24 cellular contexts compared by ENCODE assay signal in genomic region chr20:9918360-9918759, GRCh38.
A peak's percentile ranks its signal among the peaks of the same experiment; 100 is the strongest.
DNase-seq lines count a peak whose midpoint lies in the region; ATAC-seq, FAIRE-seq and TF ChIP-seq lines count a peak whose summit lies in the region.
"Had no signal": no experiment of that assay in that cellular context is flagged by ENCODE, and none has a peak within 500 bp of the region (broad histone marks: within the 10 kb centered on the region; RNA-seq: fewer than 3 reads in every experiment).

No MANE protein-coding gene starts in this region.

- peak; percentile 26 for FAIRE-seq in HepG2 (lab: Jason Lieb, UNC)
- no peak for FAIRE-seq in GM12891 (lab: Jason Lieb, UNC)
- FAIRE-seq: H54 had no signal

- H3K4me3 ChIP-seq in HepG2 (replicated peaks in 1 of 3; ENCODE audit: insufficient read depth in 1 of 3, low read depth in 2 of 3, low read length in 3 of 3) (no peak overlapping the region), right lobe of liver (no peak overlapping the region)
- H3K4me3 ChIP-seq: BLaER1, Peyer's patch, SJSA1 had no signal

- H3K79me2 ChIP-seq in HepG2 (ENCODE audit: insufficient read depth, low read length), result no peaks in the 10 kb centered on the region

- ATAC-seq in HepG2 (no peak), right lobe of liver (no peak), HG02870 (IDR thresholded peaks at IDR 0.05; ENCODE audit: unreplicated experiment) (peak; percentile 47), HG03280 (IDR thresholded peaks at IDR 0.05; ENCODE audit: unreplicated experiment) (no peak), Right ventricle myocardium inferior (no peak)

- CTCF ChIA-PET in HepG2 (lab: Yijun Ruan, JAX; ENCODE audit: low intra/inter-chr PET ratio, low total read pairs), result no interaction called here

- no peak overlapping the region for H3K27ac ChIP-seq in HepG2 (ENCODE audit: extremely low read length, insufficient read depth, low read length)
- no peak overlapping the region for H3K27ac ChIP-seq in right lobe of liver
- H3K27ac ChIP-seq: 22Rv1, BLaER1, Peyer's patch, SJSA1 had no signal

- POLR2A ChIA-PET in HepG2 (lab: Yijun Ruan, JAX), result no interaction called here

- WGBS in HepG2 (ENCODE audit: low lambda C conversion rate), result 11% methylated on average over 4 of the region's 4 CpGs
- 63% methylated on average over 3 of the region's 4 CpGs for WGBS in right lobe of liver (ENCODE audit: insufficient coverage, low coverage, low lambda C conversion rate, missing lambda C conversion rate)

- TF ChIP-seq EP300 in HepG2 (IDR thresholded peaks at IDR 0.05; ENCODE audit: low read depth in 2 of 2, low read length in 2 of 2) (no peak), HepG2 (CRISPR knock-in tag; IDR thresholded peaks at IDR 0.05; ENCODE audit: borderline replicate concordance) (no peak)

- no peak overlapping the region for H3K9ac ChIP-seq in HepG2 (ENCODE audit: insufficient read depth, low read depth, low read length)
- H3K9ac ChIP-seq: BLaER1 had no signal

- H3K9me3 ChIP-seq in HepG2 (ENCODE audit: low read length), result no peaks in the 10 kb centered on the region
- no peaks in the 10 kb centered on the region for H3K9me3 ChIP-seq in right lobe of liver
- H3K9me3 ChIP-seq: BLaER1, Peyer's patch, SJSA1 had no signal

- TF ChIP-seq RAD21 in HepG2 (CRISPR knock-in tag; IDR thresholded peaks at IDR 0.05), result no peak

- in situ Hi-C loops in HepG2 (cut with HindIII; ENCODE audit: extremely low pct_ligation_motif_present, low pct_unique_long_range_greater_than_20kb), result loop anchor here (10.0 kb wide), 1 partner anchor 504 kb away; no protein-coding TSS in a partner anchor

- H4K20me1 ChIP-seq in HepG2 (ENCODE audit: insufficient read depth, low read length), result no peaks in the 10 kb centered on the region
- H4K20me1 ChIP-seq: BLaER1 had no signal

- H3K4me2 ChIP-seq in HepG2 (ENCODE audit: low read depth, low read length), result no peak overlapping the region
- H3K4me2 ChIP-seq: BLaER1 had no signal

- no TSS peak for BruUV-seq in HepG2 (replicated peaks; lab: Mats Ljungman, UMichigan)

- intact Hi-C loops in HepG2 (cut with micrococcal nuclease; ENCODE audit: unreplicated experiment), result no loop called here
- intact Hi-C loops in right lobe of liver (cut with DNase I), result no loop called here
- intact Hi-C loops in Right ventricle myocardium inferior (cut with DNase I), result no loop called here

- H3K27me3 ChIP-seq in HepG2 (ENCODE audit: control insufficient read depth in 1 of 2, insufficient read depth in 2 of 2, low read length in 2 of 2), result peaks cover 0 to 4% of the 10 kb centered on the region in 2 experiments; a peak in 1 of 5 replicates
- no peaks in the 10 kb centered on the region for H3K27me3 ChIP-seq in right lobe of liver
- H3K27me3 ChIP-seq: BLaER1, Peyer's patch, SJSA1 had no signal

- no peak overlapping the region for H2AFZ ChIP-seq in HepG2 (ENCODE audit: low read length)

- no peak for TF ChIP-seq POLR2A in HepG2 (IDR thresholded peaks at IDR 0.05; ENCODE audit: insufficient read depth in 1 of 2, low read depth in 2 of 2, low read length in 2 of 2)
- TF ChIP-seq POLR2A in right lobe of liver (IDR thresholded peaks at IDR 0.05), result no peak
- no peak for TF ChIP-seq POLR2A in GM12891 (IDR thresholded peaks at IDR 0.05; ENCODE audit: low read depth, low read length)

- no peaks in the 10 kb centered on the region for H3K36me3 ChIP-seq in HepG2 (replicated peaks in 1 of 2; ENCODE audit: control insufficient read depth in 1 of 2, insufficient read depth in 2 of 2, low read length in 2 of 2)
- H3K36me3 ChIP-seq in right lobe of liver, result no peaks in the 10 kb centered on the region
- H3K36me3 ChIP-seq: BLaER1, Peyer's patch, SJSA1 had no signal

- DNase-seq in HepG2 (ENCODE audit: low spot score) (no peak), right lobe of liver (no peak), NCI-H526 treated with DMSO at 0.1 percent for 48 hours (lab: John Stamatoyannopoulos, UW) (peak; percentile 9), DMS79 (lab: John Stamatoyannopoulos, UW) (no peak), Right ventricle myocardium inferior (ENCODE audit: missing footprints) (no peak), GM12891 (ENCODE audit: insufficient read length, low spot score) (no peak)
- DNase-seq: ACHN; CD4-positive, alpha-beta T cell; COR-L47; DMS79 treated with DMSO at 0.1 percent for 48 hours; KBM-7; NCI-H1105; NCI-H2029 treated with DMSO at 0.1 percent for 48 hours; NCI-H226; NCI-H510A treated with DMSO at 0.1 percent for 48 hours; NCI-H82; Peyer's patch; T-helper 1 cell had no signal

- H3K4me1 ChIP-seq in HepG2 (ENCODE audit: insufficient read depth, low read length), result no peaks in the 10 kb centered on the region
- no peaks in the 10 kb centered on the region for H3K4me1 ChIP-seq in right lobe of liver
- H3K4me1 ChIP-seq: BLaER1, SJSA1 had no signal

- TF ChIP-seq CTCF in HepG2 (CRISPR knock-in tag; IDR thresholded peaks at IDR 0.05), result no peak
- TF ChIP-seq CTCF in right lobe of liver (IDR thresholded peaks at IDR 0.05), result no peak

TF ChIP-seq in HepG2, 621 proteins besides CTCF, POLR2A, EP300 and RAD21 (continues in another document):
- TF ChIP-seq ZNF703 (CRISPR knock-in tag; IDR thresholded peaks at IDR 0.05; ENCODE audit: borderline replicate concordance) (no peak), MLXIP (CRISPR knock-in tag; IDR thresholded peaks at IDR 0.05; ENCODE audit: borderline replicate concordance) (no peak), ISL2 (CRISPR knock-in tag; IDR thresholded peaks at IDR 0.05) (no peak), HDAC2 (CRISPR knock-in tag; IDR thresholded peaks at IDR 0.05) (no peak), PBX2 (CRISPR knock-in tag; IDR thresholded peaks at IDR 0.05) (no peak)

TF ChIP-seq in GM12891, 5 proteins besides CTCF, POLR2A, EP300 and RAD21:
- TF ChIP-seq POU2F2 (IDR thresholded peaks at IDR 0.05; ENCODE audit: low read depth, low read length) (no peak), PAX5 (IDR thresholded peaks at IDR 0.05; ENCODE audit: insufficient read depth, low read length, severe bottlenecking) (no peak), SPI1 (IDR thresholded peaks at IDR 0.05; ENCODE audit: low read depth, low read length) (no peak), TAF1 (IDR thresholded peaks at IDR 0.05; ENCODE audit: low read depth, low read length) (no peak), POLR2AphosphoS5 (IDR thresholded peaks at IDR 0.05; ENCODE audit: low read depth, low read length) (no peak)
